In the genomic region with DNA sequence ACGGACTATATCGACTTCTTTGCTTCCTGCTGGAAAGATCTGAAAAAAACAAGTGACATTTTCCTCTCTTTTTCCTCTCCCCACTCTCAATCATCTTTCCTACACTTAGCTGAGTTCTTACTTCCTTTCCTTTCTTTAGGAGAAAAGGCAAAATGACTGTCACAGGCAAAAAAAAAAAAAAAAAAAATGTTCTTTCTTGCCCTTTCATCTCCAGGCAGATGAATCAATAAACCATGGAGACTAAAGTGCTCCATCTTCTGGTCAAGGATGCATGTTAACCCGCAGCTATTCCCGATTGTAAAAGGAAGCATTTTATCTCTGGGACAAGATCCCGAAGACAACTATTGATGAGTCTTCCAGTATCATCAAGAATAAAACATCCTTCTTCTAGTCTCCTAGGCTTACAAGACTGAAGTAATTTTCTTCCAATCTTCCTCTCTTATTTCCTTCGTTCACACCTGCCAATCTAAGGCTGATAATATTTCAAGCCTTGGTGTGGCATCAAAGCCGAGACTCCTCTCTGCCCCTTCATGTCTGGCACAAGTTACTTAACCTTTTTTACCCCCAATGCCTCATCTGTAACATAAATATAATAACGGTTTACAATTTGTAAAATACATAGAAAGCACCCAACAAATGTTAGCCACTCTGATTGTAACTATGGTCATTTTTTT, we compare ENCODE assay signal across 8 cellular contexts.
DNase-seq lines count a peak whose midpoint lies in the region; ATAC-seq, FAIRE-seq and TF ChIP-seq lines count a peak whose summit lies in the region.

No MANE protein-coding gene starts in this region.

- FAIRE-seq in GM12892 (lab: Jason Lieb, UNC): peak; percentile 51
- FAIRE-seq in endometrium (lab: Jason Lieb, UNC): peak; percentile 33

- H3K27me3 ChIP-seq in OCI-LY3 (ENCODE audit: low read depth, low read length): no peaks in the 10 kb centered on the region

- peaks cover 5% of the 10 kb centered on the region for H3K4me1 ChIP-seq in OCI-LY3 (ENCODE audit: low read length)

- peak overlapping the region; percentile 43 for H3K4me3 ChIP-seq in OCI-LY3 (ENCODE audit: low read length)

- H3K4me3 Mint-ChIP-seq in neural crest cell: peak overlapping the region; percentile 29

- H3K4me1 Mint-ChIP-seq in neural crest cell: peaks cover 22% of the 10 kb centered on the region

- H4K20me1 ChIP-seq in OCI-LY3 (ENCODE audit: insufficient read depth, low read length): no peaks in the 10 kb centered on the region

- peak overlapping the region; percentile 81 for H3K27ac Mint-ChIP-seq in neural crest cell (ENCODE audit: unreplicated experiment)

- no peaks in the 10 kb centered on the region for H3K79me2 ChIP-seq in OCI-LY3 (ENCODE audit: low read length)

- H3K9ac ChIP-seq in OCI-LY3 (ENCODE audit: low read length): 0 out of 2 replicates have a peak overlapping the region, but pooled peaks have one; percentile 7

- no peaks in the 10 kb centered on the region for H3K36me3 ChIP-seq in OCI-LY3 (replicated peaks; ENCODE audit: low read depth, low read length)

- TF ChIP-seq POLR2A in GM12892 (IDR thresholded peaks at IDR 0.05; ENCODE audit: low read depth, low read length): no peak

- H3K4me2 ChIP-seq in OCI-LY3 (ENCODE audit: low read length): peak overlapping the region; percentile 62

- H3K27me3 Mint-ChIP-seq in neural crest cell (ENCODE audit: low read depth): no peaks in the 10 kb centered on the region

- intact Hi-C loops in posterior vena cava (cut with DNase I): no loop called here

- TF ChIP-seq CTCF in AG09319 (IDR thresholded peaks at IDR 0.05; ENCODE audit: low read depth, low read length) (peak; percentile 71), OCI-LY3 (IDR thresholded peaks at IDR 0.05; ENCODE audit: low read depth, low read length) (peak; percentile 68), neural crest cell (conservative IDR thresholded peaks at IDR 0.05) (peak; percentile 63)

- peak overlapping the region; percentile 64; the same call in 1 of the 2 replicates for H2AFZ ChIP-seq in OCI-LY3 (ENCODE audit: low read depth, low read length)

- no peak overlapping the region for H3K27ac ChIP-seq in OCI-LY3 (ENCODE audit: low read length)

- no peak for ATAC-seq in esophagus mucosa

- peaks cover 6% of the 10 kb centered on the region for H3K9me3 Mint-ChIP-seq in neural crest cell

- no peaks in the 10 kb centered on the region for H3K9me3 ChIP-seq in OCI-LY3 (ENCODE audit: insufficient read depth, low read length)

- DNase-seq in AG09319 (ENCODE audit: extremely low read depth, low read depth) (no peak), GM12892 (ENCODE audit: insufficient read length) (no peak), neural crest cell (ENCODE audit: low read depth, low spot score) (no peak), posterior vena cava (ENCODE audit: low spot score) (no peak)
- no peak for DNase-seq in activated CD8-positive, alpha-beta memory T cell treated with anti-CD3 and anti-CD28 coated beads for 24 hours

- no peaks in the 10 kb centered on the region for H3K36me3 Mint-ChIP-seq in neural crest cell (ENCODE audit: low read depth)
